Comparison of ENCODE assay signal across 12 cellular contexts in genomic region chr17:5705081-5705875, GRCh38.
DNase-seq lines count a peak whose midpoint lies in the region; ATAC-seq lines count a peak whose summit lies in the region.
"Had no signal": no experiment of that assay in that cellular context is flagged by ENCODE, and none has a peak within 500 bp of the region (broad histone marks: within the 10 kb centered on the region; RNA-seq: fewer than 3 reads in every experiment).

No MANE protein-coding gene starts in this region.

- H3K4me1 Mint-ChIP-seq in activated T-cell treated with anti-CD3 and anti-CD28 coated beads, Interleukin-2, amount 50 U/mL, for 4 hours (ENCODE audit: low read depth): no peaks in the 10 kb centered on the region
- H3K4me1 Mint-ChIP-seq: activated B cell treated with CpG ODN at 0.5 μM for 24 hours had no signal

- H3K27me3 ChIP-seq in SJCRH30: no peaks in the 10 kb centered on the region
- H3K27me3 ChIP-seq: colonic mucosa had no signal

- no peaks in the 10 kb centered on the region for H3K9me3 Mint-ChIP-seq in activated T-cell treated with anti-CD3 and anti-CD28 coated beads, Interleukin-2, amount 50 U/mL, for 4 hours

- no peak overlapping the region for H3K4me3 ChIP-seq in SJCRH30
- H3K4me3 ChIP-seq: colonic mucosa, lung had no signal

- H3K27ac ChIP-seq in SJCRH30: no peak overlapping the region
- H3K27ac ChIP-seq: colonic mucosa had no signal

- DNase-seq in AG08395 (ENCODE audit: low spot score): peak; percentile 17
- DNase-seq in GM03348 (ENCODE audit: low spot score): peak; percentile 23
- peak; percentile 7 to 28 for DNase-seq in SJCRH30
- DNase-seq in germinal center (ENCODE audit: low spot score): peak; percentile 13
- no peak for DNase-seq in activated T-cell treated with anti-CD3 and anti-CD28 coated beads, Interleukin-2, amount 50 U/mL, for 4 hours
- DNase-seq: activated B cell treated with CpG ODN at 0.5 μM for 24 hours, colonic mucosa, NCI-H187 had no signal

- ATAC-seq in HG03135 (IDR thresholded peaks at IDR 0.05; ENCODE audit: unreplicated experiment) (no peak), GM19452 (IDR thresholded peaks at IDR 0.05; ENCODE audit: unreplicated experiment) (no peak), HG03039 (IDR thresholded peaks at IDR 0.05; ENCODE audit: unreplicated experiment) (no peak)
- no peak for ATAC-seq in activated T-cell treated with anti-CD3 and anti-CD28 coated beads, Interleukin-2, amount 50 U/mL, for 4 hours

- H3K4me3 Mint-ChIP-seq in activated T-cell treated with anti-CD3 and anti-CD28 coated beads, Interleukin-2, amount 50 U/mL, for 4 hours: no peak overlapping the region
- H3K4me3 Mint-ChIP-seq: activated B cell treated with CpG ODN at 0.5 μM for 24 hours had no signal

- peaks cover 22% of the 10 kb centered on the region for H3K27me3 Mint-ChIP-seq in activated T-cell treated with anti-CD3 and anti-CD28 coated beads, Interleukin-2, amount 50 U/mL, for 4 hours (ENCODE audit: low read depth)

- no peaks in the 10 kb centered on the region for H3K4me1 ChIP-seq in SJCRH30
- H3K4me1 ChIP-seq: colonic mucosa had no signal

- H3K9me3 ChIP-seq in SJCRH30 (replicated peaks): no peaks in the 10 kb centered on the region
- H3K9me3 ChIP-seq: colonic mucosa had no signal

- H3K36me3 Mint-ChIP-seq in activated T-cell treated with anti-CD3 and anti-CD28 coated beads, Interleukin-2, amount 50 U/mL, for 4 hours (ENCODE audit: insufficient read depth): no peaks in the 10 kb centered on the region

- no peaks in the 10 kb centered on the region for H3K36me3 ChIP-seq in SJCRH30
- H3K36me3 ChIP-seq: colonic mucosa had no signal
